Comparison of ENCODE assay signal across 8 cellular contexts in genomic region chr12:54216580-54217308, GRCh38. TPM values are rescaled to one million over a fixed set of nuclear protein-coding genes. Genes with fewer than 3 reads are reported as not detected.
DNase-seq lines count a peak whose midpoint lies in the region; ATAC-seq lines count a peak whose summit lies in the region.

No MANE protein-coding gene starts in this region.

- intact Hi-C loops in left colon (cut with DNase I, micrococcal nuclease) = no loop called here

- in situ Hi-C loops in Caki2 (cut with HindIII; ENCODE audit: low pct_unique_long_range_greater_than_20kb, low sequenced_read_pairs) = loop anchor here (25.0 kb wide), 1 partner anchor 204 kb away; the partner anchor contains the start of genes HOXC8 and HOXC9

- peak; percentile 92 for DNase-seq in Caki2 (ENCODE audit: low read depth)
- DNase-seq in NCI-H460 (ENCODE audit: extremely low read depth, low read depth) = peak; percentile 85
- DNase-seq in activated CD4-positive, CD25-positive, alpha-beta regulatory T cell treated with anti-CD3 and anti-CD28 coated beads, Interleukin-2, amount 50 U/mL, for 72 hours = peak; percentile 51
- DNase-seq in cerebellar cortex (ENCODE audit: low spot score) = peak; percentile 93
- peak; percentile 65 to 79 for DNase-seq in left colon
- DNase-seq in stimulated activated CD4-positive, alpha-beta T cell treated with anti-CD3 and anti-CD28 coated beads, Interleukin-1b, Interleukin-23, amount 100 ng/mL, for 4 hours (ENCODE audit: low read depth in 2 of 2) = peak; percentile 60 to 70

- peak; percentile 37 for ATAC-seq in HG03045 (IDR thresholded peaks at IDR 0.05; ENCODE audit: unreplicated experiment)
- peak; percentile 61 for ATAC-seq in left colon
- no peak for ATAC-seq in GM18858 (IDR thresholded peaks at IDR 0.05; ENCODE audit: unreplicated experiment)

RNA-seq across cellular contexts. Expression of gene SMUG1, which starts 28.0 kb away (rescaled TPM):
- 40.5 and 85.2 TPM in 2 replicates for total RNA-seq in Caki2 (2014; rRNA removed; shearing (Covaris generic); ENCODE audit: low replicate concordance)
- total RNA-seq in NCI-H460 (2014; rRNA removed; shearing (Covaris generic)) = 44.2 and 49.8 TPM in 2 replicates
- 137 and 138 TPM in 2 replicates for polyA plus RNA-seq in NCI-H460 (2014; cell fraction: nucleus; rRNA removed)
- 10 to 100 TPM; 28.0 to 31.4 TPM for total RNA-seq in left colon
